Comparison of ENCODE assay signal across 6 cellular contexts in the genomic region with DNA sequence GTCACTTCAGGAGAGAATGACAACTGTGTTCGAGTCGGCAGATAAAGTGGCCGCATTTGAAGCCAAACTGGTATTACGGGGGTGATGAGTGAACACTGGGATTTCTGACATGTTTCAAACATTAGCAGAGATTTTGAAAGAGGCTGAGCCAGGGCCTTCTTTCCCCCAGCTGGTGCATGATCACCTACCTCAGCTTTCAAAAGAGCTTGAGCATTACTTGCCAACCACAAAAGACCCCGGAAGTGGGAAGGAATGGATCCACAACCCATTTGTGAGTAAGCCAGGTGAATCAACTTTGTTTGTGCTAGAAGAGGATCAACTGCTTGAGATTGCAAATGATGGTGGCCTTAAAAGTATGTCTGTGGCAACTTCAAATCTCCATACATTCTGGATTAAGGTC.
A peak's percentile ranks its signal among the peaks of the same experiment; 100 is the strongest.
DNase-seq lines count a peak whose midpoint lies in the region; ATAC-seq, FAIRE-seq and TF ChIP-seq lines count a peak whose summit lies in the region.
"Not testable (repeated sequence)": the region's sequence is repeated elsewhere in the genome, so short reads cannot be mapped to it uniquely, and the experiment has no call there.

No MANE protein-coding gene starts in this region.

- H2BK120ac ChIP-seq in trophoblast cell (ENCODE audit: insufficient read depth, low read length, poor library complexity): peak overlapping the region; percentile 39

- CTCF ChIA-PET in A549 (lab: Yijun Ruan, JAX): not testable (repeated sequence)
- CTCF ChIA-PET in PC-9 (lab: Charles Lee): interaction anchor here (0.5 kb wide), 1 partner anchor 89 kb away, joined by 3 read pairs; no protein-coding TSS in a partner anchor

- not testable (repeated sequence) for H2AFZ ChIP-seq in PC-9; trophoblast cell (ENCODE audit: insufficient read depth, low read length, poor library complexity)

- H3K9me2 ChIP-seq in PC-9 (ENCODE audit: insufficient read depth): not testable (repeated sequence)

- H4K91ac ChIP-seq in trophoblast cell (ENCODE audit: low read depth, low read length): peak overlapping the region; percentile 49

- TF ChIP-seq EP300 in A549 (IDR thresholded peaks at IDR 0.05): not testable (repeated sequence)

- H3K14ac ChIP-seq in trophoblast cell (ENCODE audit: low read length): not testable (repeated sequence)

- H3K79me1 ChIP-seq in trophoblast cell (ENCODE audit: low read length): not testable (repeated sequence)

- not testable (repeated sequence) for H3K4me2 ChIP-seq in A549; trophoblast cell (ENCODE audit: low read length)
- H3K4me2 ChIP-seq in PC-9: peak overlapping the region; percentile 52

- peak overlapping the region; percentile 17 to 42; a peak in 1 of 6 replicates for H3K27ac ChIP-seq in A549
- H3K27ac ChIP-seq in PC-9; trophoblast cell (ENCODE audit: low read depth, low read length): not testable (repeated sequence)

- BruUV-seq in PC-9 (replicated peaks; lab: Mats Ljungman, UMichigan): not testable (repeated sequence)

- not testable (repeated sequence) for H2AK5ac ChIP-seq in trophoblast cell (ENCODE audit: low read length)

- ATAC-seq in A549: not testable (repeated sequence)

- peaks cover 20% of the 10 kb centered on the region for H3F3A ChIP-seq in PC-9 (ENCODE audit: insufficient read depth, low read depth)

- not testable (repeated sequence) for H3K27me3 ChIP-seq in PC-9 (ENCODE audit: insufficient read depth, low read depth); trophoblast cell (ENCODE audit: insufficient read depth, low read length)

- H2BK12ac ChIP-seq in trophoblast cell (ENCODE audit: low read length): not testable (repeated sequence)

- H3K23ac ChIP-seq in trophoblast cell (ENCODE audit: low read length): not testable (repeated sequence)

- POLR2A ChIA-PET in A549 (lab: Yijun Ruan, JAX); PC-9 (lab: Charles Lee; ENCODE audit: unreplicated experiment): not testable (repeated sequence)

- TF ChIP-seq POLR2A in A549 (IDR thresholded peaks at IDR 0.05; ENCODE audit: low read length): not testable (repeated sequence)

- not testable (repeated sequence) for H3K79me2 ChIP-seq in PC-9 (ENCODE audit: low read depth); trophoblast cell (ENCODE audit: control insufficient read depth, insufficient read depth, low read length, poor library complexity)

- H3K4me1 ChIP-seq in A549 (peaks cover 44% of the 10 kb centered on the region), PC-9 (replicated peaks; ENCODE audit: insufficient read depth) (peaks cover 50% of the 10 kb centered on the region), trophoblast cell (ENCODE audit: control insufficient read depth in 1 of 2, insufficient read depth in 2 of 2, low read length in 2 of 2) (peaks cover 13 to 19% of the 10 kb centered on the region in 2 experiments)

- TF ChIP-seq CTCF in A549 (IDR thresholded peaks at IDR 0.05); PC-9 (conservative IDR thresholded peaks at IDR 0.05); epithelial cell of esophagus (IDR thresholded peaks at IDR 0.05; ENCODE audit: insufficient read depth, low read depth, low read length, missing control alignments): not testable (repeated sequence)

- TF ChIP-seq RAD21 in A549 (conservative IDR thresholded peaks at IDR 0.05 in 1 of 2, IDR thresholded peaks at IDR 0.05 in 1 of 2): not testable (repeated sequence)

- H3K9me3 ChIP-seq in A549; PC-9 (ENCODE audit: insufficient read depth, low read depth); trophoblast cell (ENCODE audit: insufficient read depth, low read depth, low read length): not testable (repeated sequence)

- not testable (repeated sequence) for H4K20me1 ChIP-seq in PC-9 (ENCODE audit: insufficient read depth)

- not testable (repeated sequence) for FAIRE-seq in A549 (lab: Jason Lieb, UNC)

- not testable (repeated sequence) for H3K4me3 ChIP-seq in A549; Jurkat, Clone E6-1 (ENCODE audit: low read length); PC-9; epithelial cell of esophagus (ENCODE audit: low read length); trophoblast cell (ENCODE audit: low read depth, low read length)

- H2BK5ac ChIP-seq in trophoblast cell (ENCODE audit: low read depth, low read length, poor library complexity): not testable (repeated sequence)

- H4K12ac ChIP-seq in trophoblast cell (ENCODE audit: low read depth, low read length): not testable (repeated sequence)

- intact Hi-C loops in PC-9 (cut with micrococcal nuclease; ENCODE audit: unreplicated experiment): loop anchor here (5.0 kb wide), 2 partner anchors 135 to 725 kb away; no protein-coding TSS in a partner anchor

- 96% methylated on average over 5 of the region's 5 CpGs for WGBS in A549 (ENCODE audit: missing lambda C conversion rate)
- WGBS in trophoblast cell (ENCODE audit: extremely low coverage, insufficient coverage, insufficient read length): no CpG with 5 or more reads among the region's 5 CpGs

- not testable (repeated sequence) for H4K8ac ChIP-seq in trophoblast cell (ENCODE audit: low read depth, low read length)

- H3K9ac ChIP-seq in trophoblast cell (ENCODE audit: low read length): not testable (repeated sequence)

- not testable (repeated sequence) for H3K18ac ChIP-seq in trophoblast cell (ENCODE audit: low read length)

- H3K36me3 ChIP-seq in PC-9 (ENCODE audit: low read depth); trophoblast cell (ENCODE audit: control insufficient read depth in 1 of 2, insufficient read depth in 2 of 2, low read length in 2 of 2): not testable (repeated sequence)

- not testable (repeated sequence) for H3K4ac ChIP-seq in trophoblast cell (ENCODE audit: low read depth, low read length)

- DNase-seq in A549 (ENCODE audit: low read depth in 1 of 2, low spot score in 1 of 2): not testable (repeated sequence)
- peak; percentile 11 for DNase-seq in Jurkat, Clone E6-1 (ENCODE audit: low read depth, low spot score)
- peak; percentile 37 for DNase-seq in NK-92 treated with Interleukin-12 subunit alpha and Interleukin-12 subunit beta, amount 100 ng/mL, for 24 hours (lab: John Stamatoyannopoulos, UW)
- DNase-seq in PC-9 (peak; percentile 4 to 75), epithelial cell of esophagus (ENCODE audit: low read depth) (peak; percentile 56), trophoblast cell (peak in 1 of 2 donors; percentile 82)
